11 cellular contexts compared by ENCODE assay signal in genomic region chr4:122666527-122667245, GRCh38. TPM values are rescaled to one million over a fixed set of nuclear protein-coding genes. Genes with fewer than 3 reads are reported as not detected.
DNase-seq lines count a peak whose midpoint lies in the region; ATAC-seq and TF ChIP-seq lines count a peak whose summit lies in the region.
"Had no signal": no experiment of that assay in that cellular context is flagged by ENCODE, and none has a peak within 500 bp of the region (broad histone marks: within the 10 kb centered on the region; RNA-seq: fewer than 3 reads in every experiment).

No MANE protein-coding gene starts in this region.

- H3K36me3 ChIP-seq in osteoblast (ENCODE audit: insufficient read depth, low read length): no peaks in the 10 kb centered on the region
- H3K36me3 ChIP-seq: tibial nerve had no signal

- no peaks in the 10 kb centered on the region for H3K9me3 ChIP-seq in osteoblast (ENCODE audit: low read depth, low read length)
- H3K9me3 ChIP-seq: psoas muscle had no signal

- H3K4me2 ChIP-seq in osteoblast (ENCODE audit: insufficient read depth, low read length): peak overlapping the region; percentile 47

- TF ChIP-seq CTCF in osteoblast (IDR thresholded peaks at IDR 0.05; ENCODE audit: extremely low read depth, low read depth, low read length): no peak

- ATAC-seq in GM18870 (IDR thresholded peaks at IDR 0.05; ENCODE audit: unreplicated experiment) (no peak), GM21367 (IDR thresholded peaks at IDR 0.05; ENCODE audit: unreplicated experiment) (no peak), GM21390 (IDR thresholded peaks at IDR 0.05; ENCODE audit: unreplicated experiment) (no peak)

- H3K27me3 ChIP-seq in osteoblast (ENCODE audit: insufficient read depth, low read length): no peaks in the 10 kb centered on the region
- H3K27me3 ChIP-seq: tibial nerve had no signal

- peak overlapping the region; percentile 61 for H3K27ac ChIP-seq in osteoblast (ENCODE audit: low read depth, low read length)
- H3K27ac ChIP-seq: psoas muscle had no signal

- DNase-seq in COLO829 (ENCODE audit: low spot score): peak; percentile 96
- peak; percentile 50 for DNase-seq in MV-4-11 (lab: John Stamatoyannopoulos, UW)
- peak; percentile 7 for DNase-seq in central memory CD4-positive, alpha-beta T cell
- peak; percentile 70 for DNase-seq in osteoblast (ENCODE audit: insufficient read length, low spot score, missing footprints)
- DNase-seq in NCI-H1694 (lab: John Stamatoyannopoulos, UW): no peak
- DNase-seq: activated CD4-positive, CD25-positive, alpha-beta regulatory T cell treated with anti-CD3 and anti-CD28 coated beads, Interleukin-2, amount 50 U/mL, for 72 hours; psoas muscle had no signal

- peaks cover 54% of the 10 kb centered on the region for H3K4me1 ChIP-seq in osteoblast (ENCODE audit: insufficient read depth, low read length)

- no peaks in the 10 kb centered on the region for H4K20me1 ChIP-seq in osteoblast (ENCODE audit: insufficient read depth, low read length)

- H3K4me3 ChIP-seq in osteoblast (ENCODE audit: insufficient read depth, low read length): no peak overlapping the region
- H3K4me3 ChIP-seq: psoas muscle, tibial nerve had no signal

- no peak overlapping the region for H2AFZ ChIP-seq in osteoblast (ENCODE audit: low read length)

- no peaks in the 10 kb centered on the region for H3K79me2 ChIP-seq in osteoblast (ENCODE audit: insufficient read depth, low read length)

RNA-seq across cellular contexts. Expression of gene IL21, which starts 45.8 kb away (rescaled TPM):
- total RNA-seq in osteoblast: not detected in 2 replicates
- total RNA-seq: psoas muscle, tibial nerve had no signal
